8 cellular contexts compared by ENCODE assay signal in the genomic region with DNA sequence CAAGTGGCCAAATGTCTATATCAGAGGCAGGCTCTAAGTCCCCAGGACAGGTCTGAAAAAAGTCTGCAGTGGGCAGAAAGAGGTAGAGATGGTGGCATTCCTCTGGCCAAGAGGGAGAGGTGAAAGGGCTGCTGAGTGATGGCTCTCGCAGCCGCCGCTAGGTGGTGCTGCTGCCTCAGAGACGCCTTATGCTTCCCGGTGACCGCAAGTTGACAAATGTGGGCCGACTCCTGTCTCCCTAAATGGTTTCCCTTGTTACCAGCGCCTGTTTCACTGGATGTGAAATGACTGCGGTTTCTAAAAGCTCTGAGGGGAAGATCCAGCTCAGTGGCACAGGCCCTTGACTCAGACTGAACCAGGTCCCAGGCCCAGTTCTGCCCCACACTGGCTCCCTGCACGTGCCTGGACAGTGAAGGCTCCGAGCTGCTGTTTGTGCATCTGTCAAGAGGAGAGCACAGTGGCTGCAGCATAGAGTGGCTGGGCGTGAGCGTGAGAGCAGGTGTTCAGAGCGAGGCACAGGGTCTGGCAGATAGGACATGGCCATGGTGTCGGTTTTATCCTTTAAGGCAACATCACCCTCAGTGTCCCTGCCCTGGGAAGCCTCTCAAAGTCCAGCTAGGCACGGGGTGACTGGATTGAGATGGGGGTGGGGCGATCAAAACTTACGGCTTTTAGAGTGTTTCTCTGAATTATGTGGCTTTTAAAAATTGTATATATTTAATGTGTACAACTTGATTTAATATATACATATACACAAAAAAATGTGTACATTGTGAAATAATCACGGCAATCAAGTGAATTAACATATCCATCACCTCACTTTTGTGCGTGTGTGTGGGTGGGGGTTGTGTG. TPM values are rescaled to one million over a fixed set of nuclear protein-coding genes. Genes with fewer than 3 reads are reported as not detected.
DNase-seq lines count a peak whose midpoint lies in the region; ATAC-seq, FAIRE-seq and TF ChIP-seq lines count a peak whose summit lies in the region.

No MANE protein-coding gene starts in this region.

- H3K36me3 ChIP-seq in GM23338 (ENCODE audit: insufficient read depth) (no peaks in the 10 kb centered on the region), SU-DHL-6 (ENCODE audit: low read length) (no peaks in the 10 kb centered on the region)

- H3K27ac Mint-ChIP-seq in Calu3 (ENCODE audit: unreplicated experiment) (no peak overlapping the region), GM23338 (no peak overlapping the region; the same call in 1 of the 2 replicates), progenitor cell of endocrine pancreas (no peak overlapping the region)
- peak overlapping the region; percentile 98 to 99 for H3K27ac Mint-ChIP-seq in activated naive CD4-positive, alpha-beta T cell treated with anti-CD3 and anti-CD28 coated beads, Interleukin-2, amount 50 U/mL, for 72 hours

- H3K9ac ChIP-seq in SU-DHL-6 (ENCODE audit: low read length) = no peak overlapping the region

- no TSS peak for BruUV-seq in Calu3 (replicated peaks; lab: Mats Ljungman, UMichigan)

- H2AFZ ChIP-seq in GM23338 (no peak overlapping the region), SU-DHL-6 (ENCODE audit: low read depth, low read length, severe bottlenecking) (no peak overlapping the region)

- H3K4me3 Mint-ChIP-seq in Calu3 (ENCODE audit: low read depth, unreplicated experiment) = no peak overlapping the region
- H3K4me3 Mint-ChIP-seq in GM23338 = no peak overlapping the region
- H3K4me3 Mint-ChIP-seq in progenitor cell of endocrine pancreas (ENCODE audit: low read depth) = no peak overlapping the region

- no peaks in the 10 kb centered on the region for H3K9me3 Mint-ChIP-seq in Calu3 (ENCODE audit: low read depth, unreplicated experiment)
- H3K9me3 Mint-ChIP-seq in GM23338 = no peaks in the 10 kb centered on the region
- peaks cover 0 to 8% of the 10 kb centered on the region in 2 donors for H3K9me3 Mint-ChIP-seq in activated naive CD4-positive, alpha-beta T cell treated with anti-CD3 and anti-CD28 coated beads, Interleukin-2, amount 50 U/mL, for 72 hours
- H3K9me3 Mint-ChIP-seq in progenitor cell of endocrine pancreas (ENCODE audit: low read depth) = no peaks in the 10 kb centered on the region

- H3K27me3 ChIP-seq in GM23338 (ENCODE audit: insufficient read depth) = no peaks in the 10 kb centered on the region
- no peaks in the 10 kb centered on the region for H3K27me3 ChIP-seq in SU-DHL-6 (ENCODE audit: low read length)

- no peaks in the 10 kb centered on the region for H3K4me1 ChIP-seq in GM23338 (ENCODE audit: insufficient read depth)

- intact Hi-C loops in Calu3 (cut with micrococcal nuclease; ENCODE audit: unreplicated experiment) (loop anchor here (1.0 kb wide), 1 partner anchor 441 kb away; no protein-coding TSS in a partner anchor), Right ventricle myocardium inferior (cut with DNase I) (loop anchor here (10.0 kb wide), 2 partner anchors 751 to 831 kb away; a partner anchor contains a TSS)

- no peaks in the 10 kb centered on the region for H3K9me3 ChIP-seq in SU-DHL-6 (ENCODE audit: insufficient read depth, low read length)

- H3K9me2 ChIP-seq in GM23338 (ENCODE audit: insufficient read depth) (no peaks in the 10 kb centered on the region), SU-DHL-6 (replicated peaks; ENCODE audit: insufficient read depth, low read length) (no peaks in the 10 kb centered on the region)

- H3K27ac ChIP-seq in GM23338 (ENCODE audit: low read depth) (no peak overlapping the region), SU-DHL-6 (ENCODE audit: low read depth, low read length) (no peak overlapping the region)

- H3K4me1 Mint-ChIP-seq in Calu3 (ENCODE audit: low read depth, unreplicated experiment) (no peaks in the 10 kb centered on the region), GM23338 (peaks cover 4% of the 10 kb centered on the region; the same call in 2 of the 3 replicates), progenitor cell of endocrine pancreas (ENCODE audit: low read depth) (peaks cover 3% of the 10 kb centered on the region)

- H3K79me2 ChIP-seq in GM23338 (replicated peaks; ENCODE audit: insufficient read depth) = no peaks in the 10 kb centered on the region
- H3K79me2 ChIP-seq in SU-DHL-6 (ENCODE audit: insufficient read depth, low read length) = no peaks in the 10 kb centered on the region

- H4K20me1 ChIP-seq in GM23338 (replicated peaks; ENCODE audit: insufficient read depth) = no peaks in the 10 kb centered on the region
- H4K20me1 ChIP-seq in SU-DHL-6 (ENCODE audit: low read depth, low read length) = no peaks in the 10 kb centered on the region

- ATAC-seq in GM23338 (peak; percentile 96), Right ventricle myocardium inferior (peak; percentile 86)
- peak; percentile 55 to 64 for ATAC-seq in activated naive CD4-positive, alpha-beta T cell treated with anti-CD3 and anti-CD28 coated beads, Interleukin-2, amount 50 U/mL, for 72 hours

- H3K4me3 ChIP-seq in GM23338 (no peak overlapping the region), SU-DHL-6 (ENCODE audit: insufficient read depth, low read length, poor library complexity, severe bottlenecking) (no peak overlapping the region)

- H3F3A ChIP-seq in GM23338 (replicated peaks; ENCODE audit: low read depth) (no peaks in the 10 kb centered on the region), SU-DHL-6 (ENCODE audit: insufficient read depth) (no peaks in the 10 kb centered on the region)

- TF ChIP-seq CTCF in Calu3 (IDR thresholded peaks at IDR 0.05; ENCODE audit: unreplicated experiment) (peak; percentile 95), GM23338 (conservative IDR thresholded peaks at IDR 0.05; ENCODE audit: low read depth in 2 of 2) (peak; percentile 82 to 93), SU-DHL-6 (IDR thresholded peaks at IDR 0.05; ENCODE audit: insufficient read depth, low read length, poor library complexity, severe bottlenecking) (peak; percentile 80), progenitor cell of endocrine pancreas (IDR thresholded peaks at IDR 0.05; ENCODE audit: unreplicated experiment) (peak; percentile 98)

- H3K4me2 ChIP-seq in GM23338 (no peak overlapping the region), SU-DHL-6 (ENCODE audit: low read depth, low read length, poor library complexity, severe bottlenecking) (no peak overlapping the region)

- H3K27me3 Mint-ChIP-seq in Calu3 (ENCODE audit: unreplicated experiment) (no peaks in the 10 kb centered on the region), GM23338 (ENCODE audit: insufficient read depth, low read depth, poor library complexity) (peaks cover 6% of the 10 kb centered on the region), progenitor cell of endocrine pancreas (no peaks in the 10 kb centered on the region)

- peak; percentile 91 for DNase-seq in Calu3
- DNase-seq in GM23338 (ENCODE audit: low spot score) = peak; percentile 91
- DNase-seq in NAMALWA (ENCODE audit: low spot score) = peak; percentile 82
- DNase-seq in activated naive CD4-positive, alpha-beta T cell treated with anti-CD3 and anti-CD28 coated beads, Interleukin-2, amount 50 U/mL, for 72 hours (ENCODE audit: low spot score in 2 of 2) = peak; percentile 88 to 91
- DNase-seq in Right ventricle myocardium inferior (ENCODE audit: missing footprints) = peak; percentile 89
- peak; percentile 81 for DNase-seq in progenitor cell of endocrine pancreas (ENCODE audit: low spot score, unreplicated experiment)
- peak; percentile 87 for DNase-seq in urothelium cell line (ENCODE audit: low spot score)

- CTCF ChIA-PET in Calu3 (lab: Charles Lee) = interaction anchor here (0.9 to 4.1 kb wide), 6 partner anchors 10 to 423 kb away, joined by 3 to 34 read pairs (median 4); a partner anchor contains a TSS

- FAIRE-seq in urothelium cell line (lab: Jason Lieb, UNC) = no peak

- H3K36me3 Mint-ChIP-seq in Calu3 (ENCODE audit: insufficient read depth, unreplicated experiment) (peaks cover 14% of the 10 kb centered on the region), GM23338 (ENCODE audit: low read depth) (peaks cover 11% of the 10 kb centered on the region; the same call in 1 of the 3 replicates), progenitor cell of endocrine pancreas (ENCODE audit: insufficient read depth) (no peaks in the 10 kb centered on the region)
- peaks cover 13 to 31% of the 10 kb centered on the region in 2 donors for H3K36me3 Mint-ChIP-seq in activated naive CD4-positive, alpha-beta T cell treated with anti-CD3 and anti-CD28 coated beads, Interleukin-2, amount 50 U/mL, for 72 hours

TF ChIP-seq in GM23338, 12 proteins besides CTCF, POLR2A, EP300 and RAD21 (continues in another document):
- TF ChIP-seq EZH2 (IDR thresholded peaks at IDR 0.05; ENCODE audit: low read depth, unreplicated experiment) (no peak), STAT1 (IDR thresholded peaks at IDR 0.05; ENCODE audit: unreplicated experiment) (no peak), EZH2phosphoT487 (IDR thresholded peaks at IDR 0.05; ENCODE audit: unreplicated experiment) (no peak), JUNB (IDR thresholded peaks at IDR 0.05; ENCODE audit: unreplicated experiment) (no peak), ZNF331 (CRISPR knock-in tag; IDR thresholded peaks at IDR 0.05; ENCODE audit: low read depth) (no peak), POLR2AphosphoS5 (IDR thresholded peaks at IDR 0.05; ENCODE audit: low read depth) (no peak), ZNF114 (CRISPR knock-in tag; IDR thresholded peaks at IDR 0.05) (no peak)
- TF ChIP-seq, protein P1, sequence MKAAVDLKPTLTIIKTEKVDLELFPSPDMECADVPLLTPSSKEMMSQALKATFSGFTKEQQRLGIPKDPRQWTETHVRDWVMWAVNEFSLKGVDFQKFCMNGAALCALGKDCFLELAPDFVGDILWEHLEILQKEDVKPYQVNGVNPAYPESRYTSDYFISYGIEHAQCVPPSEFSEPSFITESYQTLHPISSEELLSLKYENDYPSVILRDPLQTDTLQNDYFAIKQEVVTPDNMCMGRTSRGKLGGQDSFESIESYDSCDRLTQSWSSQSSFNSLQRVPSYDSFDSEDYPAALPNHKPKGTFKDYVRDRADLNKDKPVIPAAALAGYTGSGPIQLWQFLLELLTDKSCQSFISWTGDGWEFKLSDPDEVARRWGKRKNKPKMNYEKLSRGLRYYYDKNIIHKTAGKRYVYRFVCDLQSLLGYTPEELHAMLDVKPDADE (IDR thresholded peaks at IDR 0.05) = no peak

RNA-seq across cellular contexts. Expression of a gene that starts 19.9 kb away (rescaled TPM):
- total RNA-seq in Calu3 (2022) = 33.0 and 37.5 TPM in 2 replicates
- total RNA-seq in GM23338 (2014; rRNA removed; shearing (Covaris generic)) = 17.3 and 24.1 TPM in 2 replicates
- 8.4 and 9.9 TPM in 2 replicates for polyA plus RNA-seq in GM23338 (2016; fragmentation: Nextera tagmentation; extraction: Ambion mirVana)
- total RNA-seq in activated naive CD4-positive, alpha-beta T cell treated with anti-CD3 and anti-CD28 coated beads, Interleukin-2, amount 50 U/mL, for 72 hours = 10 to 100 TPM; 28.0 to 33.2 TPM
- total RNA-seq in Right ventricle myocardium inferior = 23.0 TPM
- 32.6 and 34.3 TPM in 2 replicates for total RNA-seq in progenitor cell of endocrine pancreas

RNA-seq across cellular contexts. Expression of a gene that starts 22.0 kb away (rescaled TPM):
- total RNA-seq in Calu3 (2022) = 32.3 and 40.3 TPM in 2 replicates
- 56.5 and 58.2 TPM in 2 replicates for total RNA-seq in GM23338 (2014; rRNA removed; shearing (Covaris generic))
- 25.7 and 26.5 TPM in 2 replicates for polyA plus RNA-seq in GM23338 (2016; fragmentation: Nextera tagmentation; extraction: Ambion mirVana)
- total RNA-seq in activated naive CD4-positive, alpha-beta T cell treated with anti-CD3 and anti-CD28 coated beads, Interleukin-2, amount 50 U/mL, for 72 hours = 10 to 100 TPM; 17.1 to 30.2 TPM
- total RNA-seq in Right ventricle myocardium inferior = 121 TPM
- total RNA-seq in progenitor cell of endocrine pancreas = 31.2 and 32.3 TPM in 2 replicates

Comparison
In these comparisons a context has a peak if more than half of its experiments do, and no peak if none do; other contexts are left out.
1. H3K27ac Mint-ChIP-seq: peak in activated naive CD4-positive, alpha-beta T cell treated with anti-CD3 and anti-CD28 coated beads, Interleukin-2, amount 50 U/mL, for 72 hours (2 of 2); none in Calu3 (single experiment), GM23338 (single experiment) and progenitor cell of endocrine pancreas (single experiment).
2. Peak in every context shown above with its lines, with median percentiles within 50 percentile points of each other: DNase-seq, CTCF ChIP-seq and ATAC-seq.